ENCODE assay signal across 22 cellular contexts in the genomic region with DNA sequence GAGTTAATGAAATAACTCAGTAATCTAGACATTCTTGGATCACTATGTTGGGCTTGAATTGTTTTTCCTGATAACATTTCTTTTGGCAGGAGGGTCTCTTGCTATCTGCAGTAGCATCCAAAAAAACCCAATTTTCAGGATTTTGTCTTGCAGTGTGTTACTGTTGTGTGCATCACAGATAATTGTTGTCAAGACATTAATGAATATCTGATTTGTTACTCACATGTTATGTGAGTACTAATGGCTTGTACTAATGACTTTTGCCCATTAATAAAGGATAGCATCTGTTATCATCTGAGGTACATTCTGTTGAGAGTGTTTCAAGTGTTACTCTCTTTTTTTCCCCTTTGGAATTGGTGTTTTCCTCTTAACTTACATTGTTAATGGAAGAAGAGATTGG.
"Had no signal": no experiment of that assay in that cellular context is flagged by ENCODE, and none has a peak within 500 bp of the region (broad histone marks: within the 10 kb centered on the region; RNA-seq: fewer than 3 reads in every experiment).

No MANE protein-coding gene starts in this region.

- H3K27ac ChIP-seq: body of pancreas, esophagus muscularis mucosa, left lung, spleen, upper lobe of right lung had no signal

- ATAC-seq: activated T-cell treated with anti-CD3 and anti-CD28 coated beads, Interleukin-2, amount 50 U/mL, for 4 hours; gastrocnemius medialis; left lung; stimulated activated naive CD8-positive, alpha-beta T cell treated with anti-CD3 and anti-CD28 coated beads, Interleukin-15, Interleukin-2, amounts not matched to agents 100 U/mL and 50 U/mL, for 24 hours; T-helper 17 cell; upper lobe of right lung had no signal

- H3K4me3 ChIP-seq: body of pancreas, esophagus muscularis mucosa, gastrocnemius medialis, left lung, spleen, upper lobe of right lung had no signal

- DNase-seq: activated CD4-positive, alpha-beta T cell treated with anti-CD3 and anti-CD28 coated beads for 4 hours; activated CD4-positive, alpha-beta T cell treated with anti-CD3 and anti-CD28 coated beads, Interleukin-2, amount 50 U/mL, for 48 hours; activated CD4-positive, CD25-positive, alpha-beta regulatory T cell; activated CD8-positive, alpha-beta memory T cell treated with anti-CD3 and anti-CD28 coated beads, Interleukin-2, amount 50 U/mL, for 48 hours; activated naive CD4-positive, alpha-beta T cell treated with anti-CD3 and anti-CD28 coated beads for 36 hours; activated T-cell treated with anti-CD3 and anti-CD28 coated beads, Interleukin-2, amount 50 U/mL, for 4 hours; anterior cingulate cortex; body of pancreas; central memory CD4-positive, alpha-beta T cell; effector memory CD4-positive, alpha-beta T cell; gastrocnemius medialis; kidney; left lung; spleen; stimulated activated CD4-positive, alpha-beta T cell treated with anti-CD3 and anti-CD28 coated beads, Interleukin-4, amount 100 ng/mL, for 1 hour; stimulated activated naive CD8-positive, alpha-beta T cell treated with anti-CD3 and anti-CD28 coated beads, Interleukin-15, Interleukin-2, amounts not matched to agents 100 U/mL and 50 U/mL, for 24 hours; SW 1271; T-helper 17 cell; upper lobe of right lung had no signal

- H3K27ac Mint-ChIP-seq: activated naive CD4-positive, alpha-beta T cell treated with anti-CD3 and anti-CD28 coated beads for 36 hours; progenitor cell of endocrine pancreas; T-helper 17 cell had no signal

- H3K9me3 ChIP-seq: body of pancreas, esophagus muscularis mucosa, gastrocnemius medialis, left lung, spleen, upper lobe of right lung had no signal

- H3K27me3 ChIP-seq: body of pancreas, esophagus muscularis mucosa, gastrocnemius medialis, left lung, spleen, upper lobe of right lung had no signal

- H3K27me3 Mint-ChIP-seq: progenitor cell of endocrine pancreas, T-helper 17 cell had no signal

- H3K9me3 Mint-ChIP-seq: activated naive CD4-positive, alpha-beta T cell treated with anti-CD3 and anti-CD28 coated beads for 36 hours; activated T-cell treated with anti-CD3 and anti-CD28 coated beads, Interleukin-2, amount 50 U/mL, for 4 hours; neural crest cell had no signal

- H3K4me3 Mint-ChIP-seq: activated naive CD4-positive, alpha-beta T cell treated with anti-CD3 and anti-CD28 coated beads for 36 hours; activated T-cell treated with anti-CD3 and anti-CD28 coated beads, Interleukin-2, amount 50 U/mL, for 4 hours; neural crest cell; T-helper 17 cell had no signal
